Comparison of ENCODE assay signal across 8 cellular contexts in genomic region chr13:23375007-23375971, GRCh38. TPM values are rescaled to one million over a fixed set of nuclear protein-coding genes. Genes with fewer than 3 reads are reported as not detected.
DNase-seq lines count a peak whose midpoint lies in the region; ATAC-seq and TF ChIP-seq lines count a peak whose summit lies in the region.

No MANE protein-coding gene starts in this region.

- peak overlapping the region; percentile 88 for H3K4me3 Mint-ChIP-seq in neural crest cell

- H3K27ac ChIP-seq in RWPE2 (ENCODE audit: poor library complexity, severe bottlenecking) (peak overlapping the region; percentile 95), stomach (peak overlapping the region; percentile 74 to 91 (median 85))

- H3K27me3 ChIP-seq in RWPE2 (ENCODE audit: insufficient read depth, poor library complexity, severe bottlenecking), result no peaks in the 10 kb centered on the region
- H3K27me3 ChIP-seq in stomach, result no peaks in the 10 kb centered on the region

- H3K36me3 Mint-ChIP-seq in neural crest cell (ENCODE audit: low read depth), result peaks cover 18% of the 10 kb centered on the region

- intact Hi-C loops in stomach (cut with DNase I; ENCODE audit: low total_unique reads), result no loop called here

- H3K4me1 ChIP-seq in RWPE2 (ENCODE audit: insufficient read depth, poor library complexity, severe bottlenecking), result peaks cover 24% of the 10 kb centered on the region
- H3K4me1 ChIP-seq in stomach, result peaks cover 0 to 60% (median 23%) of the 10 kb centered on the region in 4 donors

- no peaks in the 10 kb centered on the region for H3K9me3 ChIP-seq in RWPE2 (ENCODE audit: severe bottlenecking)
- no peaks in the 10 kb centered on the region for H3K9me3 ChIP-seq in stomach

- DNase-seq in ELF-1 (ENCODE audit: low read depth, low spot score) (peak; percentile 82), GOT3 (lab: John Stamatoyannopoulos, UW) (peak; percentile 89), RWPE2 (ENCODE audit: low spot score) (peak; percentile 86), fibroblast of villous mesenchyme (ENCODE audit: low read depth) (peak; percentile 96), neural crest cell (ENCODE audit: low read depth, low spot score) (peak; percentile 92), stomach (peak; percentile 96)
- DNase-seq in activated effector memory CD4-positive, alpha-beta T cell treated with anti-CD3 and anti-CD28 coated beads, Interleukin-2, amount 50 U/mL, for 16 hours, result peak; percentile 99

- H3K27me3 Mint-ChIP-seq in neural crest cell (ENCODE audit: low read depth), result no peaks in the 10 kb centered on the region

- H3K4me1 Mint-ChIP-seq in neural crest cell, result peaks cover 40% of the 10 kb centered on the region

- 0 to 1% (median 1%) methylated on average over 19 to 116 of the region's 116 CpGs for WGBS in stomach, 5 donors

- TF ChIP-seq EP300 in stomach (IDR thresholded peaks at IDR 0.05), result no peak

- H3K27ac Mint-ChIP-seq in neural crest cell (ENCODE audit: unreplicated experiment), result no peak overlapping the region

- no peaks in the 10 kb centered on the region for H3K9me3 Mint-ChIP-seq in neural crest cell

- no peak for TF ChIP-seq POLR2A in stomach (IDR thresholded peaks at IDR 0.05)

- H3K36me3 ChIP-seq in RWPE2 (ENCODE audit: low read depth), result peaks cover 32% of the 10 kb centered on the region
- H3K36me3 ChIP-seq in stomach, result peaks cover 0 to 8% (median 7%) of the 10 kb centered on the region in 4 donors

- H3K4me3 ChIP-seq in RWPE2 (ENCODE audit: severe bottlenecking) (peak overlapping the region; percentile 85), fibroblast of villous mesenchyme (ENCODE audit: low read depth, low read length) (peak overlapping the region; percentile 81), stomach (peak overlapping the region; percentile 66 to 75 (median 72))

- ATAC-seq in RWPE2 (ENCODE audit: low read depth), result peak; percentile 87

- TF ChIP-seq CTCF in LNCAP (IDR thresholded peaks at IDR 0.05) (peak; percentile 25; the same call in 1 of the 2 replicates), RWPE2 (IDR thresholded peaks at IDR 0.05; ENCODE audit: poor library complexity, severe bottlenecking) (peak; percentile 17), fibroblast of villous mesenchyme (IDR thresholded peaks at IDR 0.05; ENCODE audit: insufficient read depth, low read depth, low read length) (peak; percentile 6), neural crest cell (conservative IDR thresholded peaks at IDR 0.05) (peak; percentile 44), stomach (IDR thresholded peaks at IDR 0.05) (peak in 1 of 7 experiments; percentile 6)

RNA-seq across cellular contexts. Expression of gene SACS, which starts 58.2 kb away (rescaled TPM):
- total RNA-seq in fibroblast of villous mesenchyme (87.7 and 138 TPM in 2 replicates), neural crest cell (75.4 and 80.5 TPM in 2 replicates), stomach (10 to 100 TPM in 3 of 5 donors, 1 to 10 TPM in 2; 1.4 to 34.0 (median 11.2) TPM)
- 1 to 10 TPM; 1.1 to 3.4 (median 1.5) TPM for polyA plus RNA-seq in stomach

Comparison
In these comparisons a context has a peak if more than half of its experiments do, and no peak if none do; other contexts are left out.
1. Peak in every context shown above with its lines: DNase-seq, ATAC-seq, H3K4me3 ChIP-seq and H3K27ac ChIP-seq.